31 cellular contexts compared by ENCODE assay signal in genomic region chr16:57426356-57426755, GRCh38. TPM values are rescaled to one million over a fixed set of nuclear protein-coding genes. Genes with fewer than 3 reads are reported as not detected.
"Had no signal": no experiment of that assay in that cellular context is flagged by ENCODE, and none has a peak within 500 bp of the region (broad histone marks: within the 10 kb centered on the region; RNA-seq: fewer than 3 reads in every experiment).

No MANE protein-coding gene starts in this region.

- H3K4me1 ChIP-seq: foreskin keratinocyte had no signal

- DNase-seq: activated CD4-positive, alpha-beta memory T cell treated with anti-CD3 and anti-CD28 coated beads, Interleukin-2, amount 10 ng/mL, durations not matched to agents 7 days and 5 days; activated CD4-positive, alpha-beta T cell treated with anti-CD3 and anti-CD28 coated beads for 1 hour; activated CD4-positive, alpha-beta T cell treated with anti-CD3 and anti-CD28 coated beads for 4 hours; activated CD4-positive, alpha-beta T cell treated with anti-CD3 and anti-CD28 coated beads, Interleukin-2, amount 10 ng/mL, durations not matched to agents 7 days and 5 days; activated CD4-positive, alpha-beta T cell treated with anti-CD3 and anti-CD28 coated beads, Interleukin-2, amount 50 U/mL, for 4 hours; activated effector memory CD4-positive, alpha-beta T cell treated with Interleukin-2 at 50 U/mL for 16 hours; activated gamma-delta T cell treated with Interleukin-2 at 50 U/mL for 16 hours; activated naive CD4-positive, alpha-beta T cell treated with anti-CD3 and anti-CD28 coated beads, Interleukin-2, amount 50 U/mL, for 16 hours; activated naive CD4-positive, alpha-beta T cell treated with Interleukin-2 at 50 U/mL for 16 hours; activated T-cell treated with anti-CD3 and anti-CD28 coated beads, Interleukin-2, amount 50 U/mL, for 4 hours; amniotic stem cell; anterior cingulate cortex; brain microvascular endothelial cell; dermis blood vessel endothelial cell; effector CD4-positive, alpha-beta T cell; effector memory CD8-positive, alpha-beta T cell; erythroblast; foreskin keratinocyte; gastrocnemius medialis; glutamatergic neuron; T-helper 2 cell had no signal

- H3K9me3 ChIP-seq: esophagus muscularis mucosa, gastrocnemius medialis had no signal

- H3K4me3 ChIP-seq: coronary artery, esophagus muscularis mucosa, gastrocnemius medialis had no signal

- ATAC-seq: activated T-cell treated with anti-CD3 and anti-CD28 coated beads, Interleukin-2, amount 50 U/mL, for 4 hours; activated T-helper 17 cell treated with anti-CD3 and anti-CD28 coated beads, Interleukin-2, amount 50 U/mL, for 72 hours; effector memory CD8-positive, alpha-beta T cell; foreskin keratinocyte; gastrocnemius medialis; WTC11 had no signal

- H3K27me3 ChIP-seq: brain microvascular endothelial cell, esophagus muscularis mucosa, foreskin keratinocyte, gastrocnemius medialis had no signal

- H3K27ac ChIP-seq: brain microvascular endothelial cell, coronary artery, esophagus muscularis mucosa, foreskin keratinocyte had no signal

RNA-seq across cellular contexts. Expression of gene CCL17, which starts 21.8 kb away (rescaled TPM):
- total RNA-seq: activated CD4-positive, alpha-beta memory T cell treated with anti-CD3 and anti-CD28 coated beads, Interleukin-2, amount 10 ng/mL, durations not matched to agents 7 days and 5 days; astrocyte; bronchial epithelial cell; cardiac septum; cerebellum; dermis blood vessel endothelial cell; esophagus muscularis mucosa; foreskin keratinocyte; gastrocnemius medialis; WTC11 had no signal
- polyA plus RNA-seq: adipose tissue, foreskin keratinocyte had no signal

RNA-seq across cellular contexts. Expression of gene CX3CL1, which starts 54.1 kb away (rescaled TPM):
- total RNA-seq: activated CD4-positive, alpha-beta memory T cell treated with anti-CD3 and anti-CD28 coated beads, Interleukin-2, amount 10 ng/mL, durations not matched to agents 7 days and 5 days; activated CD4-positive, alpha-beta T cell treated with anti-CD3 and anti-CD28 coated beads, Interleukin-2, amount 10 ng/mL, durations not matched to agents 7 days and 5 days; activated T-helper 17 cell treated with anti-CD3 and anti-CD28 coated beads, Interleukin-2, amount 50 U/mL, for 72 hours; bronchial epithelial cell; T-helper 1 cell treated with Interleukin-12 subunit alpha and Interleukin-12 subunit beta and Interleukin-4 antibody, amounts not matched to agents 30 ng/mL and 1 ng/mL, for 36 hours had no signal
